ENCODE assay signal across 15 cellular contexts in the genomic region with DNA sequence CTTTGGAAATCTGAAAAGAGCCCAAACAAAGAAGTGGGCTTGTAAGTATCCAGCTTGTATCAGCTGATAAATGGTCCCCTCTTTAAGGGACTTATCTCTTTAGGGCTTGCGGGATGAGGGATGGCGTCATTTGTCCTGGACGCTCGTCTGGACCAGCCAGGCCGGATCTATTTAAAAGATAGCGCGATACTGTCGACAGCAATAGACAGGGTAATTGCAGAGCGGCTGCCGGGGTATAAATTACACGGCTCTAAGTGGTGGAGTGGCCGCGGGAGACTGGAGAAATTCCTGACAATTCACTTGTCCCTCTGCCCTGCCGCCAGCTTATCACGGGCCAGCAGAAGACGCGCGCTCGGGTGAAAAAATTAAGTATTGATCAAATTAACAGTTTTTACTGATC.
"Had no signal": no experiment of that assay in that cellular context is flagged by ENCODE, and none has a peak within 500 bp of the region (broad histone marks: within the 10 kb centered on the region; RNA-seq: fewer than 3 reads in every experiment).

No MANE protein-coding gene starts in this region.

- H3K36me3 ChIP-seq: ovary, tibial nerve had no signal

- H3K4me3 ChIP-seq: ovary, tibial nerve had no signal

- H3K4me3 Mint-ChIP-seq: activated naive CD4-positive, alpha-beta T cell treated with anti-CD3 and anti-CD28 coated beads, Interleukin-2, amount 50 U/mL, for 24 hours; dendritic cell treated with granulocyte-macrophage colony-stimulating factor and Interleukin-4, amounts not matched to agents 40 ng/mL and 50 ng/mL, for 4 days; neural crest cell; stimulated activated memory B cell treated with anti-CD40 and anti-IgM and Interleukin-4, amounts not matched to agents 10 μg/mL and 1 μg/mL and 100 μg/mL, for 72 hours had no signal

- H3K4me1 ChIP-seq: tibial nerve had no signal

- H3K27ac ChIP-seq: ovary, tibial nerve had no signal

- H3K27ac Mint-ChIP-seq: activated naive CD4-positive, alpha-beta T cell treated with anti-CD3 and anti-CD28 coated beads, Interleukin-2, amount 50 U/mL, for 24 hours; dendritic cell treated with granulocyte-macrophage colony-stimulating factor and Interleukin-4, amounts not matched to agents 40 ng/mL and 50 ng/mL, for 4 days; stimulated activated memory B cell treated with anti-CD40 and anti-IgM and Interleukin-4, amounts not matched to agents 10 μg/mL and 1 μg/mL and 100 μg/mL, for 72 hours had no signal

- ATAC-seq: left lobe of liver had no signal

- DNase-seq: activated CD4-positive, alpha-beta T cell treated with anti-CD3 and anti-CD28 coated beads, Interleukin-2, amount 50 U/mL, for 1 hour; activated CD4-positive, CD25-positive, alpha-beta regulatory T cell; activated T-cell treated with anti-CD3 and anti-CD28 coated beads, Interleukin-2, amount 50 U/mL, for 1 hour; amniotic stem cell; mesenchymal stem cell; small intestine had no signal

- H3K27me3 ChIP-seq: ovary had no signal

- H3K4me1 Mint-ChIP-seq: activated naive CD4-positive, alpha-beta T cell treated with anti-CD3 and anti-CD28 coated beads, Interleukin-2, amount 50 U/mL, for 24 hours; brain; stimulated activated memory B cell treated with anti-CD40 and anti-IgM and Interleukin-4, amounts not matched to agents 10 μg/mL and 1 μg/mL and 100 μg/mL, for 72 hours had no signal

- FAIRE-seq: small intestine, TTC549 had no signal
